In the genomic region with DNA sequence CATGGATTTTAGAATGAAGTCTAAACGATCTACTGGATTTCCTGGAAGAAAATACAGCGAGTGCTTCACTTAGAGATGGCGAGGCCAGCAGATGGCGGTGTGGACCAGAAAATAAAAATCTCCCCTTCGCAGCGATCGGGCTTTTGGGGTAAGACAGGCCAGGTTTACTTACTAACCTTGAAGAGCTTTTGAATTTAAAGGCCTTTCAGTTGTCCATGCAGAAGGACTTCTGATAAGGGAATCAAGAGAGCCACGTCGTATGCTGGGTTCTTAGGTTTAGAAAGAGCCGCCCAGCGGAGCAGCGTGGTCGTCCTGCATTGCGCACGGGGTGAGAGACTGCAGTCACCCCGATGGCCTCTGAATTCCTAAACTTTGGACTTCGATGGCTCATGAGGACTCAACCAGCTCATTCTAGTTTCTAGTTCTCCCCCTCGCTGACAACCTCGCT, we compare ENCODE assay signal across 8 cellular contexts.
DNase-seq lines count a peak whose midpoint lies in the region; ATAC-seq and TF ChIP-seq lines count a peak whose summit lies in the region.

No MANE protein-coding gene starts in this region.

- in situ Hi-C loops in HAP-1 (cut with MboI; ENCODE audit: low sequenced_read_pairs) = loop anchor here (5.0 kb wide), 1 partner anchor 665 kb away; no protein-coding TSS in a partner anchor

- no peaks in the 10 kb centered on the region for H3K9me3 Mint-ChIP-seq in activated CD4-positive, alpha-beta memory T cell treated with anti-CD3 and anti-CD28 coated beads for 36 hours
- H3K9me3 Mint-ChIP-seq in neural crest cell = no peaks in the 10 kb centered on the region

- H3K36me3 ChIP-seq in HAP-1 (replicated peaks) = no peaks in the 10 kb centered on the region

- no peaks in the 10 kb centered on the region for H3K9me3 ChIP-seq in HAP-1

- CTCF ChIA-PET in activated CD4-positive, alpha-beta memory T cell treated with anti-CD3 and anti-CD28 coated beads for 36 hours (lab: Charles Lee) = interaction anchor here (1.0 to 3.5 kb wide), 6 partner anchors 9 to 667 kb away, joined by 3 to 22 read pairs (median 6); no protein-coding TSS in a partner anchor

- no peaks in the 10 kb centered on the region for H3K36me3 Mint-ChIP-seq in activated CD4-positive, alpha-beta memory T cell treated with anti-CD3 and anti-CD28 coated beads for 36 hours
- H3K36me3 Mint-ChIP-seq in neural crest cell (ENCODE audit: low read depth) = no peaks in the 10 kb centered on the region

- peak; percentile 74 for DNase-seq in AG20443 (ENCODE audit: low spot score)
- peak; percentile 61 to 81 for DNase-seq in HAP-1 (ENCODE audit: low spot score in 2 of 2)
- peak; percentile 47 for DNase-seq in NCI-H446 treated with DMSO at 0.1 percent for 48 hours (lab: John Stamatoyannopoulos, UW)
- DNase-seq in activated CD4-positive, alpha-beta memory T cell treated with anti-CD3 and anti-CD28 coated beads for 36 hours = peak; percentile 58
- DNase-seq in fibroblast of mammary gland (ENCODE audit: low read depth) = peak; percentile 50
- DNase-seq in neural crest cell (ENCODE audit: low read depth, low spot score) = peak; percentile 72

- TF ChIP-seq CTCF in fibroblast of mammary gland (conservative IDR thresholded peaks at IDR 0.05; ENCODE audit: control insufficient read depth, insufficient read depth, low read depth, low read length) (peak; percentile 66), neural crest cell (conservative IDR thresholded peaks at IDR 0.05) (peak; percentile 87)

- H3K4me3 Mint-ChIP-seq in activated CD4-positive, alpha-beta memory T cell treated with anti-CD3 and anti-CD28 coated beads for 36 hours = no peak overlapping the region
- H3K4me3 Mint-ChIP-seq in neural crest cell = no peak overlapping the region

- ATAC-seq in HG02981 (IDR thresholded peaks at IDR 0.05; ENCODE audit: unreplicated experiment) = no peak
- ATAC-seq in GM18870 (IDR thresholded peaks at IDR 0.05; ENCODE audit: unreplicated experiment) = no peak

- no peak overlapping the region for H3K4me3 ChIP-seq in HAP-1
- H3K4me3 ChIP-seq in fibroblast of mammary gland (ENCODE audit: control insufficient read depth, low read depth, low read length) = no peak overlapping the region

- H3K27me3 ChIP-seq in HAP-1 (ENCODE audit: low read depth) = peaks cover 4% of the 10 kb centered on the region

- peaks cover 10% of the 10 kb centered on the region for H3K27me3 Mint-ChIP-seq in activated CD4-positive, alpha-beta memory T cell treated with anti-CD3 and anti-CD28 coated beads for 36 hours
- H3K27me3 Mint-ChIP-seq in neural crest cell (ENCODE audit: low read depth) = peaks cover 65% of the 10 kb centered on the region

- H3K27ac Mint-ChIP-seq in activated CD4-positive, alpha-beta memory T cell treated with anti-CD3 and anti-CD28 coated beads for 36 hours = no peak overlapping the region
- no peak overlapping the region for H3K27ac Mint-ChIP-seq in neural crest cell (ENCODE audit: unreplicated experiment)

- intact Hi-C loops in activated CD4-positive, alpha-beta memory T cell treated with anti-CD3 and anti-CD28 coated beads for 36 hours (cut with micrococcal nuclease) = loop anchor here (10.0 kb wide), 2 partner anchors 397 to 667 kb away; no protein-coding TSS in a partner anchor

- no peaks in the 10 kb centered on the region for H3K4me1 ChIP-seq in HAP-1

- POLR2A ChIA-PET in activated CD4-positive, alpha-beta memory T cell treated with anti-CD3 and anti-CD28 coated beads for 36 hours (lab: Charles Lee) = no interaction called here

- no peaks in the 10 kb centered on the region for H3K4me1 Mint-ChIP-seq in activated CD4-positive, alpha-beta memory T cell treated with anti-CD3 and anti-CD28 coated beads for 36 hours (ENCODE audit: low read depth)
- H3K4me1 Mint-ChIP-seq in neural crest cell = no peaks in the 10 kb centered on the region
